ENCODE assay signal across 9 cellular contexts in genomic region chr2:24412812-24413211, GRCh38.
"Had no signal": no experiment of that assay in that cellular context is flagged by ENCODE, and none has a peak within 500 bp of the region (broad histone marks: within the 10 kb centered on the region; RNA-seq: fewer than 3 reads in every experiment).

No MANE protein-coding gene starts in this region.

- H3K4me3 Mint-ChIP-seq: HFFc6, IgD-negative memory B cell had no signal

- H3K27ac ChIP-seq: GM23248 had no signal

- H3K36me3 Mint-ChIP-seq: IgD-negative memory B cell had no signal

- DNase-seq: GM23248, GOT3, H7, HFFc6, KBM-7 had no signal

- H3K36me3 ChIP-seq: HAP-1 had no signal

- ATAC-seq: HCT116 had no signal

- FAIRE-seq: HTR-8/SVneo had no signal

- H3K4me3 ChIP-seq: GM23248, HAP-1 had no signal

- H3K9me3 ChIP-seq: HAP-1 had no signal

- H3K27ac Mint-ChIP-seq: HFFc6, IgD-negative memory B cell had no signal

- H3K9ac ChIP-seq: GM23248 had no signal

- H3K9me3 Mint-ChIP-seq: HFFc6, IgD-negative memory B cell had no signal

- H2AFZ ChIP-seq: GM23248 had no signal
